23 cellular contexts compared by ENCODE assay signal in the genomic region with DNA sequence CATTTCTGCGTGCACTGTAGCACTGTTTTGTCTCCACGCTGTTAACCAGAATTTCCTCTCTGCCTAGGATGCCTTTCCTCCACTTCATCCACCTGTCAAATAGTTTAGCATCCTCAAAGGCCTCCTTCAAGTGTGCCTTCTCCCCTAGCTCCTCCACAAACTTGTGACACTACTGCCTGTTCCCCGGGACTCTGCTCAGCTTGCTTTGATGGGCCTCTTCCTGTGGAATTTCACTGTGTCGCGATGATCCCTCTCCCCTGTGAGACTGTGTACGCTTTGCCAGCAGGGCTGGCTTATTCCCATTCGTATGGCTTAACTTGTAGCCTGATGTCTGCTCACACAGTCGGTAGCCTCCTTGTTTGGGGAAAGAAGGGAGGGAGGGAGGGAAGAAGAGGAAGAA.
"Had no signal": no experiment of that assay in that cellular context is flagged by ENCODE, and none has a peak within 500 bp of the region (broad histone marks: within the 10 kb centered on the region; RNA-seq: fewer than 3 reads in every experiment).

No MANE protein-coding gene starts in this region.

- DNase-seq: effector memory CD8-positive, alpha-beta T cell; esophagus squamous epithelium; foreskin fibroblast; glutamatergic neuron; immature natural killer cell; left cardiac atrium; left ventricle myocardium superior; mesenchymal stem cell; naive B cell; psoas muscle; spleen; stimulated activated CD4-positive, alpha-beta T cell treated with anti-CD3 and anti-CD28 coated beads, Interleukin-15, amount 100 ng/mL, for 24 hours; stimulated activated CD4-positive, alpha-beta T cell treated with anti-CD3 and anti-CD28 coated beads, Interleukin-1b, Interleukin-23, amount 100 ng/mL, for 48 hours; stimulated activated CD4-positive, alpha-beta T cell treated with anti-CD3 and anti-CD28 coated beads, Interleukin-4, amount 100 ng/mL, for 24 hours; tibial artery; upper lobe of left lung; uterus had no signal

- H3K4me3 ChIP-seq: esophagus squamous epithelium, gastroesophageal sphincter, lung, psoas muscle, spleen, tibial artery, upper lobe of left lung, uterus had no signal

- ATAC-seq: effector memory CD8-positive, alpha-beta T cell; gastroesophageal sphincter; left cardiac atrium; left ventricle myocardium superior; psoas muscle; sciatic nerve; stimulated activated memory B cell treated with anti-CD40 and anti-IgM and Interleukin-4, amounts not matched to agents 10 μg/mL and 1 μg/mL and 100 μg/mL, for 72 hours had no signal

- H3K4me1 ChIP-seq: psoas muscle, uterus had no signal

- H3K9me3 ChIP-seq: esophagus squamous epithelium, gastroesophageal sphincter, neutrophil, psoas muscle, spleen, tibial artery, upper lobe of left lung, uterus had no signal

- H3K36me3 ChIP-seq: esophagus squamous epithelium, gastroesophageal sphincter, neutrophil, spleen, tibial artery, upper lobe of left lung, uterus had no signal

- H3K27ac ChIP-seq: epithelial cell of prostate, esophagus squamous epithelium, gastroesophageal sphincter, neutrophil, psoas muscle, spleen, tibial artery, upper lobe of left lung, uterus had no signal
